8 cellular contexts compared by ENCODE assay signal in genomic region chr12:57745485-57745881, GRCh38. TPM values are rescaled to one million over a fixed set of nuclear protein-coding genes. Genes with fewer than 3 reads are reported as not detected.
A peak's percentile ranks its signal among the peaks of the same experiment; 100 is the strongest.
DNase-seq lines count a peak whose midpoint lies in the region; ATAC-seq and TF ChIP-seq lines count a peak whose summit lies in the region.

No MANE protein-coding gene starts in this region.

- peaks cover 0 to 20% (median 0%) of the 10 kb centered on the region in 4 donors for H3K27me3 ChIP-seq in esophagus muscularis mucosa
- H3K27me3 ChIP-seq in trophoblast cell (ENCODE audit: insufficient read depth, low read length): peaks cover 14% of the 10 kb centered on the region

- peak overlapping the region; percentile 91 for H3K4me2 ChIP-seq in trophoblast cell (ENCODE audit: low read length)

- ATAC-seq in activated CD4-positive, CD25-positive, alpha-beta regulatory T cell treated with anti-CD3 and anti-CD28 coated beads, Interleukin-2, amount 50 U/mL, for 24 hours: no peak

- no peak for TF ChIP-seq EP300 in esophagus muscularis mucosa (IDR thresholded peaks at IDR 0.05)

- no peak overlapping the region for H3K23ac ChIP-seq in trophoblast cell (ENCODE audit: low read length)

- H2BK5ac ChIP-seq in trophoblast cell (ENCODE audit: low read depth, low read length, poor library complexity): no peak overlapping the region

- H2AK5ac ChIP-seq in trophoblast cell (ENCODE audit: low read length): no peak overlapping the region

- H3K4me1 ChIP-seq in esophagus muscularis mucosa (peaks cover 5 to 28% (median 18%) of the 10 kb centered on the region in 4 donors), trophoblast cell (ENCODE audit: control insufficient read depth in 1 of 2, insufficient read depth in 2 of 2, low read length in 2 of 2) (no peaks in the 10 kb centered on the region)

- peaks cover 45% of the 10 kb centered on the region for H3K36me3 ChIP-seq in SK-N-MC (ENCODE audit: insufficient read depth, low read length)
- peaks cover 36 to 43% (median 42%) of the 10 kb centered on the region in 4 donors for H3K36me3 ChIP-seq in esophagus muscularis mucosa
- H3K36me3 ChIP-seq in trophoblast cell (ENCODE audit: control insufficient read depth in 1 of 2, insufficient read depth in 2 of 2, low read length in 2 of 2): peaks cover 15 to 24% of the 10 kb centered on the region in 2 experiments

- peak overlapping the region; percentile 96; the same call in 1 of the 2 replicates for H3K27ac ChIP-seq in SK-N-MC
- H3K27ac ChIP-seq in esophagus muscularis mucosa (replicated peaks in 1 of 4): peak overlapping the region; percentile 91 to 99 (median 96)
- H3K27ac ChIP-seq in trophoblast cell (ENCODE audit: low read depth, low read length): no peak overlapping the region

- peak overlapping the region; percentile 3 for H3K14ac ChIP-seq in trophoblast cell (ENCODE audit: low read length)

- H2AFZ ChIP-seq in trophoblast cell (ENCODE audit: insufficient read depth, low read length, poor library complexity): no peak overlapping the region

- H3K4me3 ChIP-seq in GM12864 (ENCODE audit: low read depth, low read length) (peak overlapping the region; percentile 84), SK-N-MC (peak overlapping the region; percentile 83), esophagus muscularis mucosa (peak overlapping the region; percentile 73 to 96 (median 86)), trophoblast cell (ENCODE audit: low read depth, low read length) (peak overlapping the region; percentile 78)

- H2BK12ac ChIP-seq in trophoblast cell (ENCODE audit: low read length): no peak overlapping the region

- WGBS in esophagus muscularis mucosa: 35% methylated on average over 8 of the region's 8 CpGs
- no CpG with 5 or more reads among the region's 8 CpGs for WGBS in trophoblast cell (ENCODE audit: extremely low coverage, insufficient coverage, insufficient read length)

- H3K79me1 ChIP-seq in trophoblast cell (ENCODE audit: low read length): peaks cover 3% of the 10 kb centered on the region

- no peak for DNase-seq in GM12864 (ENCODE audit: low read depth)
- no peak for DNase-seq in SK-N-MC (ENCODE audit: low read depth, low spot score)
- DNase-seq in esophagus muscularis mucosa (ENCODE audit: extremely low spot score): no peak
- no peak for DNase-seq in trophoblast cell
- no peak for DNase-seq in NCI-H2171 (lab: John Stamatoyannopoulos, UW)
- DNase-seq in NCI-H526 treated with DMSO at 0.1 percent for 48 hours (lab: John Stamatoyannopoulos, UW): no peak
- no peak for DNase-seq in GM03348 (ENCODE audit: low spot score)

- peak overlapping the region; percentile 28 for H4K12ac ChIP-seq in trophoblast cell (ENCODE audit: low read depth, low read length)

- H3K9ac ChIP-seq in SK-N-MC (ENCODE audit: insufficient read length) (peak overlapping the region; percentile 87), trophoblast cell (ENCODE audit: low read length) (no peak overlapping the region)

- H3K79me2 ChIP-seq in trophoblast cell (ENCODE audit: control insufficient read depth, insufficient read depth, low read length, poor library complexity): no peaks in the 10 kb centered on the region

- TF ChIP-seq CTCF in GM12864 (IDR thresholded peaks at IDR 0.05; ENCODE audit: low read depth, low read length, missing control alignments) (no peak), esophagus muscularis mucosa (IDR thresholded peaks at IDR 0.05) (no peak)

- H4K8ac ChIP-seq in trophoblast cell (ENCODE audit: low read depth, low read length): peak overlapping the region; percentile 97

- H2BK120ac ChIP-seq in trophoblast cell (ENCODE audit: insufficient read depth, low read length, poor library complexity): no peak overlapping the region

- TF ChIP-seq POLR2A in esophagus muscularis mucosa (IDR thresholded peaks at IDR 0.05; ENCODE audit: low read depth): no peak

- intact Hi-C loops in esophagus muscularis mucosa (cut with DNase I): no loop called here

- H4K91ac ChIP-seq in trophoblast cell (ENCODE audit: low read depth, low read length): no peak overlapping the region

- no peak overlapping the region for H3K4ac ChIP-seq in trophoblast cell (ENCODE audit: low read depth, low read length)

- H3K18ac ChIP-seq in trophoblast cell (ENCODE audit: low read length): no peak overlapping the region

- no peaks in the 10 kb centered on the region for H3K9me3 ChIP-seq in SK-N-MC (ENCODE audit: low read depth, low read length)
- no peaks in the 10 kb centered on the region for H3K9me3 ChIP-seq in esophagus muscularis mucosa
- peaks cover 4% of the 10 kb centered on the region for H3K9me3 ChIP-seq in trophoblast cell (ENCODE audit: insufficient read depth, low read depth, low read length)

RNA-seq across cellular contexts. Expression of gene TSPAN31, which starts 0.6 kb away (rescaled TPM):
- total RNA-seq in esophagus muscularis mucosa: 10 to 100 TPM; 34.3 to 45.1 (median 42.1) TPM
- polyA plus RNA-seq in trophoblast cell (2013): 8.1 and 8.8 TPM in 2 replicates

RNA-seq across cellular contexts. Expression of gene CDK4, which starts 6.6 kb away (rescaled TPM):
- 10 to 100 TPM; 43.6 to 85.7 (median 71.3) TPM for total RNA-seq in esophagus muscularis mucosa
- polyA plus RNA-seq in trophoblast cell (2013): 66.1 and 68.0 TPM in 2 replicates

RNA-seq across cellular contexts. Expression of gene AGAP2, which starts 6.9 kb away (rescaled TPM):
- total RNA-seq in esophagus muscularis mucosa: 10 to 100 TPM in 1 of 4 donors, 1 to 10 TPM in 3; 2.5 to 11.2 (median 3.6) TPM
- polyA plus RNA-seq in trophoblast cell (2013): 0.01 TPM in 1 of 2 replicates, not detected in the other

RNA-seq across cellular contexts. Expression of gene MARCHF9, which starts 9.4 kb away (rescaled TPM):
- total RNA-seq in esophagus muscularis mucosa: 10 to 100 TPM in 2 of 4 donors, 1 to 10 TPM in 2; 5.6 to 16.9 (median 10.7) TPM
- 1.1 and 1.4 TPM in 2 replicates for polyA plus RNA-seq in trophoblast cell (2013)

RNA-seq across cellular contexts. Expression of gene CYP27B1, which starts 21.4 kb away (rescaled TPM):
- under 1 TPM in 2 of 4 donors, not detected in 2; 0.32 to 0.66 TPM for total RNA-seq in esophagus muscularis mucosa
- polyA plus RNA-seq in trophoblast cell (2013): 0.48 and 0.51 TPM in 2 replicates
